ENCODE assay signal across 17 cellular contexts in genomic region chr15:31476866-31477265, GRCh38.
"Had no signal": no experiment of that assay in that cellular context is flagged by ENCODE, and none has a peak within 500 bp of the region (broad histone marks: within the 10 kb centered on the region; RNA-seq: fewer than 3 reads in every experiment).

No MANE protein-coding gene starts in this region.

- H3K27me3 Mint-ChIP-seq: activated CD4-positive, alpha-beta T cell treated with anti-CD3 and anti-CD28 coated beads, Interleukin-2, amount 10 ng/mL, durations not matched to agents 24 days and 14 days; stimulated activated naive CD8-positive, alpha-beta T cell treated with anti-CD3 and anti-CD28 coated beads, Interleukin-15, amount 100 ng/mL, for 72 hours had no signal

- H3K36me3 ChIP-seq: esophagus squamous epithelium, vagina had no signal

- H3K27ac Mint-ChIP-seq: activated CD4-positive, alpha-beta T cell treated with anti-CD3 and anti-CD28 coated beads, Interleukin-2, amount 10 ng/mL, durations not matched to agents 24 days and 14 days; nephron had no signal

- H3K9me3 Mint-ChIP-seq: nephron had no signal

- H3K9me3 ChIP-seq: esophagus squamous epithelium, vagina had no signal

- DNase-seq: activated CD4-positive, alpha-beta T cell treated with anti-CD3 and anti-CD28 coated beads, Interleukin-2, amount 10 ng/mL, durations not matched to agents 24 days and 14 days; activated naive CD4-positive, alpha-beta T cell treated with Interleukin-2 at 50 U/mL for 16 hours; activated T-cell treated with anti-CD3 and anti-CD28 coated beads, Interleukin-2, amount 50 U/mL, for 72 hours; amygdala; cerebellar nuclear complex; esophagus squamous epithelium; foreskin fibroblast; glutamatergic neuron; left cardiac atrium; stimulated activated CD4-positive, alpha-beta T cell treated with anti-CD3 and anti-CD28 coated beads, Interleukin-4, amount 100 ng/mL, for 1 hour; stimulated activated naive CD8-positive, alpha-beta T cell treated with anti-CD3 and anti-CD28 coated beads, Interleukin-15, amount 100 ng/mL, for 72 hours; T-helper 1 cell had no signal

- H3K27me3 ChIP-seq: vagina had no signal

- H3K4me3 Mint-ChIP-seq: activated CD4-positive, alpha-beta T cell treated with anti-CD3 and anti-CD28 coated beads, Interleukin-2, amount 10 ng/mL, durations not matched to agents 24 days and 14 days; activated T-cell treated with anti-CD3 and anti-CD28 coated beads, Interleukin-2, amount 50 U/mL, for 72 hours; brain; nephron; stimulated activated naive CD8-positive, alpha-beta T cell treated with anti-CD3 and anti-CD28 coated beads, Interleukin-15, amount 100 ng/mL, for 72 hours had no signal

- H3K27ac ChIP-seq: esophagus squamous epithelium, SK-N-MC, vagina had no signal

- H3K4me3 ChIP-seq: esophagus squamous epithelium, lung, SK-N-MC, vagina had no signal

- ATAC-seq: activated T-cell treated with anti-CD3 and anti-CD28 coated beads, Interleukin-2, amount 50 U/mL, for 72 hours; left cardiac atrium; stimulated activated naive CD8-positive, alpha-beta T cell treated with anti-CD3 and anti-CD28 coated beads, Interleukin-15, amount 100 ng/mL, for 72 hours had no signal
